Comparison of ENCODE assay signal across 8 cellular contexts in genomic region chr5:82225525-82226172, GRCh38. TPM values are rescaled to one million over a fixed set of nuclear protein-coding genes. Genes with fewer than 3 reads are reported as not detected.
DNase-seq lines count a peak whose midpoint lies in the region; ATAC-seq and TF ChIP-seq lines count a peak whose summit lies in the region.

No MANE protein-coding gene starts in this region.

- H3K79me2 ChIP-seq in DND-41 (ENCODE audit: insufficient read depth, low read length), result no peaks in the 10 kb centered on the region

- no peak overlapping the region for H3K27ac Mint-ChIP-seq in activated T-helper 2 cell treated with anti-CD3 and anti-CD28 coated beads, Interferon-gamma antibody, Interleukin-2, Interleukin-4, amounts not matched to agents 10 μg/mL and 5 μg/mL and 100 μg/mL, durations not matched to agents 14 hours and 24 hours and 36 hours
- no peak overlapping the region for H3K27ac Mint-ChIP-seq in osteocyte (ENCODE audit: unreplicated experiment)

- no peak overlapping the region for H3K27ac ChIP-seq in DND-41 (ENCODE audit: low read length)
- H3K27ac ChIP-seq in RWPE1, result no peak overlapping the region
- H3K27ac ChIP-seq in tibial artery, result no peak overlapping the region

- H3K4me3 ChIP-seq in DND-41 (ENCODE audit: low read depth in 1 of 2, low read length in 2 of 2) (no peak overlapping the region), tibial artery (no peak overlapping the region)

- ATAC-seq in DND-41 (ENCODE audit: insufficient read depth, low read depth) (peak; percentile 97), GM21529 (IDR thresholded peaks at IDR 0.05; ENCODE audit: unreplicated experiment) (peak; percentile 94)

- H3K9me3 ChIP-seq in DND-41 (ENCODE audit: insufficient read depth, low read length, severe bottlenecking) (no peaks in the 10 kb centered on the region), tibial artery (no peaks in the 10 kb centered on the region)

- H3K4me1 ChIP-seq in DND-41 (ENCODE audit: insufficient read depth, low read length) (peaks cover 3% of the 10 kb centered on the region; the same call in 1 of the 2 replicates), tibial artery (no peaks in the 10 kb centered on the region)

- no peaks in the 10 kb centered on the region for H3K36me3 Mint-ChIP-seq in activated T-helper 2 cell treated with anti-CD3 and anti-CD28 coated beads, Interferon-gamma antibody, Interleukin-2, Interleukin-4, amounts not matched to agents 10 μg/mL and 5 μg/mL and 100 μg/mL, durations not matched to agents 14 hours and 24 hours and 36 hours (ENCODE audit: low read depth)
- H3K36me3 Mint-ChIP-seq in osteocyte (ENCODE audit: unreplicated experiment), result no peaks in the 10 kb centered on the region

- no peak overlapping the region for H3K4me2 ChIP-seq in DND-41 (ENCODE audit: insufficient read depth, low read length)

- CTCF ChIA-PET in RWPE1 (lab: Yijun Ruan, JAX), result interaction anchor here (0.5 to 1.8 kb wide), 14 partner anchors 9 to 896 kb away, joined by 3 to 9 read pairs (median 3); no protein-coding TSS in a partner anchor

- H3K9me3 Mint-ChIP-seq in activated T-helper 2 cell treated with anti-CD3 and anti-CD28 coated beads, Interferon-gamma antibody, Interleukin-2, Interleukin-4, amounts not matched to agents 10 μg/mL and 5 μg/mL and 100 μg/mL, durations not matched to agents 14 hours and 24 hours and 36 hours, result no peaks in the 10 kb centered on the region
- no peaks in the 10 kb centered on the region for H3K9me3 Mint-ChIP-seq in osteocyte (ENCODE audit: unreplicated experiment)

- DNase-seq in DND-41, result peak; percentile 76
- DNase-seq in KBM-7, result peak; percentile 80
- peak; percentile 78 for DNase-seq in RWPE1 (ENCODE audit: low spot score)
- DNase-seq in activated T-helper 2 cell treated with anti-CD3 and anti-CD28 coated beads, Interferon-gamma antibody, Interleukin-2, Interleukin-4, amounts not matched to agents 10 μg/mL and 5 μg/mL and 100 μg/mL, durations not matched to agents 14 hours and 24 hours and 36 hours (ENCODE audit: low spot score), result peak; percentile 45
- DNase-seq in foreskin melanocyte, result peak; percentile 40
- no peak for DNase-seq in osteocyte (ENCODE audit: extremely low spot score, unreplicated experiment)
- peak; percentile 51 to 67 for DNase-seq in tibial artery

- H3K4me3 Mint-ChIP-seq in activated T-helper 2 cell treated with anti-CD3 and anti-CD28 coated beads, Interferon-gamma antibody, Interleukin-2, Interleukin-4, amounts not matched to agents 10 μg/mL and 5 μg/mL and 100 μg/mL, durations not matched to agents 14 hours and 24 hours and 36 hours (ENCODE audit: low read depth), result no peak overlapping the region
- no peak overlapping the region for H3K4me3 Mint-ChIP-seq in osteocyte (ENCODE audit: unreplicated experiment)

- no peaks in the 10 kb centered on the region for H3K27me3 Mint-ChIP-seq in activated T-helper 2 cell treated with anti-CD3 and anti-CD28 coated beads, Interferon-gamma antibody, Interleukin-2, Interleukin-4, amounts not matched to agents 10 μg/mL and 5 μg/mL and 100 μg/mL, durations not matched to agents 14 hours and 24 hours and 36 hours (ENCODE audit: low read depth)
- no peaks in the 10 kb centered on the region for H3K27me3 Mint-ChIP-seq in osteocyte (ENCODE audit: unreplicated experiment)

- in situ Hi-C loops in KBM-7 (cut with MboI; ENCODE audit: low pct_unique_long_range_greater_than_20kb, low sequenced_read_pairs), result no loop called here

- H2AFZ ChIP-seq in DND-41 (ENCODE audit: low read depth, low read length), result peak overlapping the region; percentile 38; the same call in 1 of the 2 replicates

- peaks cover 7% of the 10 kb centered on the region for H3K4me1 Mint-ChIP-seq in activated T-helper 2 cell treated with anti-CD3 and anti-CD28 coated beads, Interferon-gamma antibody, Interleukin-2, Interleukin-4, amounts not matched to agents 10 μg/mL and 5 μg/mL and 100 μg/mL, durations not matched to agents 14 hours and 24 hours and 36 hours (ENCODE audit: low read depth)
- H3K4me1 Mint-ChIP-seq in osteocyte (ENCODE audit: unreplicated experiment), result peaks cover 12% of the 10 kb centered on the region

- peak; percentile 92 for TF ChIP-seq CTCF in DND-41 (IDR thresholded peaks at IDR 0.05; ENCODE audit: borderline replicate concordance, extremely low read depth, low read length, poor library complexity, severe bottlenecking)
- TF ChIP-seq CTCF in RWPE1 (conservative IDR thresholded peaks at IDR 0.05; ENCODE audit: low read depth), result peak; percentile 97
- TF ChIP-seq CTCF in osteocyte (IDR thresholded peaks at IDR 0.05), result peak; percentile 83
- TF ChIP-seq CTCF in tibial artery (IDR thresholded peaks at IDR 0.05), result peak; percentile 64 to 75

- H3K36me3 ChIP-seq in DND-41 (ENCODE audit: insufficient read depth, low read length) (0 out of 2 replicates have a peak, but pooled peaks cover 2% of the 10 kb centered on the region), tibial artery (no peaks in the 10 kb centered on the region)

- POLR2A ChIA-PET in RWPE1 (lab: Yijun Ruan, JAX; ENCODE audit: low non-redundant PET), result no interaction called here

- no peaks in the 10 kb centered on the region for H4K20me1 ChIP-seq in DND-41 (ENCODE audit: insufficient read depth, low read length)

- H3K9ac ChIP-seq in DND-41 (ENCODE audit: low read depth, low read length), result no peak overlapping the region

- intact Hi-C loops in activated T-helper 2 cell treated with anti-CD3 and anti-CD28 coated beads, Interferon-gamma antibody, Interleukin-2, Interleukin-4, amounts not matched to agents 10 μg/mL and 5 μg/mL and 100 μg/mL, durations not matched to agents 14 hours and 24 hours and 36 hours (cut with micrococcal nuclease), result loop anchor here (2.0 to 10.0 kb wide), 5 partner anchors 51 to 801 kb away; no protein-coding TSS in a partner anchor
- intact Hi-C loops in tibial artery (cut with DNase I; ENCODE audit: low total_unique reads), result loop anchor here (10.0 kb wide), 1 partner anchor 801 kb away; no protein-coding TSS in a partner anchor

- H3K27me3 ChIP-seq in DND-41 (ENCODE audit: insufficient read depth, low read length, poor library complexity), result no peaks in the 10 kb centered on the region
- H3K27me3 ChIP-seq in tibial artery, result no peaks in the 10 kb centered on the region

RNA-seq across cellular contexts. Expression of gene RPS23, which starts 52.5 kb away (rescaled TPM):
- total RNA-seq in activated T-helper 2 cell treated with anti-CD3 and anti-CD28 coated beads, Interferon-gamma antibody, Interleukin-2, Interleukin-4, amounts not matched to agents 10 μg/mL and 5 μg/mL and 100 μg/mL, durations not matched to agents 14 hours and 24 hours and 36 hours, result 2,718 and 2,741 TPM in 2 replicates
- total RNA-seq in osteocyte, result 1,698 and 1,751 TPM in 2 replicates
